12 cellular contexts compared by ENCODE assay signal in the genomic region with DNA sequence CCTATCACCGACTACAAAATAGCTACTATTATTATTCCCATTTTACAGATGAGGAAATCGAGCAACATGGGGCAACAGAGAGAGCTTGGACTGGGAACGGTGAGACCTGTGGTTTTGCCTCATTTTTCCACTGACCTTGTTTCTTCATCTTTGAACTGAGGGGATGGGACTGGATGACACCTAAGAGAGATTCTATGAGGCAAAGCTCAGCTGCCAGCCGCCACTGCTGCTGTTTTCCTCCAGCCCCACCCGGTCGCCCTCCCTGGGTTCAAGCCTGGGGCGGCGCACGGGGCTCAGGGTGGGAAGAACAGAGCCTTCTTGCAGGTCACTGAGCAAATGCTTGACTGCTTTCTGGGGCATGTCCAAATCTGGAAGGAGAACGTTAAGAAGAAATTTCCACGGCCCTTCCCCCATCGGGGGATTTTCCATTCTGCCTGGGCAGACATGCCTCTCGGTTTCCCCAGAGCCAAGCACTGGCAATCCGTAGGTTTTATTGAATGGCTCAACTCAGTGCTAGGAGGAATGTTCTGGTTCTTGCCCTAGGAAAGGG. TPM values are rescaled to one million over a fixed set of nuclear protein-coding genes. Genes with fewer than 3 reads are reported as not detected.
A peak's percentile ranks its signal among the peaks of the same experiment; 100 is the strongest.
DNase-seq lines count a peak whose midpoint lies in the region; ATAC-seq and TF ChIP-seq lines count a peak whose summit lies in the region.
"Had no signal": no experiment of that assay in that cellular context is flagged by ENCODE, and none has a peak within 500 bp of the region (broad histone marks: within the 10 kb centered on the region; RNA-seq: fewer than 3 reads in every experiment).

No MANE protein-coding gene starts in this region.

- H3K27ac Mint-ChIP-seq in activated naive CD8-positive, alpha-beta T cell treated with anti-CD3 and anti-CD28 coated beads, Interleukin-2, amount 10 ng/mL, durations not matched to agents 7 days and 5 days: peak overlapping the region; percentile 67
- H3K27ac Mint-ChIP-seq in activated naive CD8-positive, alpha-beta T cell treated with anti-CD3 and anti-CD28 coated beads for 36 hours: no peak overlapping the region
- peak overlapping the region; percentile 85; the same call in 1 of the 2 replicates for H3K27ac Mint-ChIP-seq in WTC11
- peak overlapping the region in 1 of 2 donors; percentile 37 for H3K27ac Mint-ChIP-seq in natural killer cell treated with Interleukin-12 subunit alpha and Interleukin-12 subunit beta and Interleukin-15 and Interleukin-18, amount 100 ng/mL, for 72 hours

- no peak overlapping the region for H3K4me3 Mint-ChIP-seq in activated naive CD8-positive, alpha-beta T cell treated with anti-CD3 and anti-CD28 coated beads, Interleukin-2, amount 10 ng/mL, durations not matched to agents 7 days and 5 days
- H3K4me3 Mint-ChIP-seq in activated naive CD8-positive, alpha-beta T cell treated with anti-CD3 and anti-CD28 coated beads for 36 hours: no peak overlapping the region
- H3K4me3 Mint-ChIP-seq in WTC11: no peak overlapping the region
- H3K4me3 Mint-ChIP-seq in natural killer cell treated with Interleukin-12 subunit alpha and Interleukin-12 subunit beta and Interleukin-15 and Interleukin-18, amount 100 ng/mL, for 72 hours: no peak overlapping the region
- H3K4me3 Mint-ChIP-seq: neural crest cell had no signal

- POLR2A ChIA-PET in activated naive CD8-positive, alpha-beta T cell treated with anti-CD3 and anti-CD28 coated beads, Interleukin-2, amount 10 ng/mL, durations not matched to agents 7 days and 5 days (lab: Charles Lee): interaction anchor here (0.6 to 53.3 kb wide), 5 partner anchors 11 to 37 kb away, joined by 4 to 1812 read pairs (median 11); partner anchors contain the start of gene DDIT4
- POLR2A ChIA-PET in WTC11 (lab: Charles Lee): interaction anchor here (0.6 to 2.5 kb wide), 3 partner anchors 9 to 19 kb away, joined by 3 to 13 read pairs (median 3); partner anchors contain the start of gene DDIT4

- H3K27me3 Mint-ChIP-seq in activated naive CD8-positive, alpha-beta T cell treated with anti-CD3 and anti-CD28 coated beads, Interleukin-2, amount 10 ng/mL, durations not matched to agents 7 days and 5 days: no peaks in the 10 kb centered on the region
- no peaks in the 10 kb centered on the region for H3K27me3 Mint-ChIP-seq in activated naive CD8-positive, alpha-beta T cell treated with anti-CD3 and anti-CD28 coated beads for 36 hours
- H3K27me3 Mint-ChIP-seq in WTC11 (ENCODE audit: low read depth): peaks cover 3% of the 10 kb centered on the region; the same call in 1 of the 2 replicates
- no peaks in the 10 kb centered on the region for H3K27me3 Mint-ChIP-seq in natural killer cell treated with Interleukin-12 subunit alpha and Interleukin-12 subunit beta and Interleukin-15 and Interleukin-18, amount 100 ng/mL, for 72 hours

- in situ Hi-C loops in transverse colon (cut with MboI; ENCODE audit: low pct_ligation_motif_present in 1 of 4, low pct_unique_long_range_greater_than_20kb in 1 of 4, low sequenced_read_pairs in 3 of 4): no loop called here

- H3K4me1 ChIP-seq in thoracic aorta (ENCODE audit: control insufficient read depth in 1 of 2, low read depth in 2 of 2): peaks cover 4 to 8% of the 10 kb centered on the region in 2 donors
- peaks cover 0 to 6% (median 2%) of the 10 kb centered on the region in 4 donors for H3K4me1 ChIP-seq in transverse colon

- H3K27ac ChIP-seq in thoracic aorta (no peak overlapping the region), transverse colon (no peak overlapping the region)
- H3K27ac ChIP-seq: KMS-11, PC-9 had no signal

- no peak for TF ChIP-seq EP300 in transverse colon (IDR thresholded peaks at IDR 0.05; ENCODE audit: low read depth)

- H3K36me3 Mint-ChIP-seq in activated naive CD8-positive, alpha-beta T cell treated with anti-CD3 and anti-CD28 coated beads, Interleukin-2, amount 10 ng/mL, durations not matched to agents 7 days and 5 days: no peaks in the 10 kb centered on the region
- H3K36me3 Mint-ChIP-seq in activated naive CD8-positive, alpha-beta T cell treated with anti-CD3 and anti-CD28 coated beads for 36 hours: no peaks in the 10 kb centered on the region
- H3K36me3 Mint-ChIP-seq in WTC11: no peaks in the 10 kb centered on the region
- H3K36me3 Mint-ChIP-seq in natural killer cell treated with Interleukin-12 subunit alpha and Interleukin-12 subunit beta and Interleukin-15 and Interleukin-18, amount 100 ng/mL, for 72 hours: no peaks in the 10 kb centered on the region

- DNase-seq in activated naive CD8-positive, alpha-beta T cell treated with anti-CD3 and anti-CD28 coated beads, Interleukin-2, amount 10 ng/mL, durations not matched to agents 7 days and 5 days: no peak
- DNase-seq in activated naive CD8-positive, alpha-beta T cell treated with anti-CD3 and anti-CD28 coated beads for 36 hours: no peak
- DNase-seq in WTC11 (ENCODE audit: low spot score): no peak
- DNase-seq in iris pigment epithelial cell (ENCODE audit: low read depth): peak; percentile 57
- no peak for DNase-seq in thoracic aorta (ENCODE audit: low spot score)
- DNase-seq in natural killer cell treated with Interleukin-12 subunit alpha and Interleukin-12 subunit beta and Interleukin-15 and Interleukin-18, amount 100 ng/mL, for 72 hours (ENCODE audit: low spot score): no peak
- DNase-seq in transverse colon: no peak
- DNase-seq: NCI-H2107, PC-9 had no signal

- no peak for TF ChIP-seq CTCF in WTC11 (IDR thresholded peaks at IDR 0.05)
- no peak for TF ChIP-seq CTCF in thoracic aorta (IDR thresholded peaks at IDR 0.05)
- no peak for TF ChIP-seq CTCF in transverse colon (IDR thresholded peaks at IDR 0.05)

- H3K27me3 ChIP-seq in thoracic aorta (replicated peaks; ENCODE audit: insufficient read depth) (no peaks in the 10 kb centered on the region), transverse colon (no peaks in the 10 kb centered on the region)

- H3K36me3 ChIP-seq in thoracic aorta (no peaks in the 10 kb centered on the region), transverse colon (no peaks in the 10 kb centered on the region)

- H3K9me3 ChIP-seq in thoracic aorta: no peaks in the 10 kb centered on the region
- no peaks in the 10 kb centered on the region for H3K9me3 ChIP-seq in transverse colon

- no peak for ATAC-seq in activated naive CD8-positive, alpha-beta T cell treated with anti-CD3 and anti-CD28 coated beads, Interleukin-2, amount 10 ng/mL, durations not matched to agents 7 days and 5 days (ENCODE audit: low read depth)
- ATAC-seq in WTC11 (no peak), thoracic aorta (ENCODE audit: insufficient number of reproducible peaks, low FRiP score, low read depth) (peak; percentile 57), GM19023 (IDR thresholded peaks at IDR 0.05; ENCODE audit: unreplicated experiment) (no peak)
- no peak for ATAC-seq in natural killer cell treated with Interleukin-12 subunit alpha and Interleukin-12 subunit beta and Interleukin-15 and Interleukin-18, amount 100 ng/mL, for 72 hours

- H3K9me3 Mint-ChIP-seq in activated naive CD8-positive, alpha-beta T cell treated with anti-CD3 and anti-CD28 coated beads, Interleukin-2, amount 10 ng/mL, durations not matched to agents 7 days and 5 days: no peaks in the 10 kb centered on the region
- H3K9me3 Mint-ChIP-seq in activated naive CD8-positive, alpha-beta T cell treated with anti-CD3 and anti-CD28 coated beads for 36 hours: peaks cover 2% of the 10 kb centered on the region
- no peaks in the 10 kb centered on the region for H3K9me3 Mint-ChIP-seq in WTC11
- no peaks in the 10 kb centered on the region for H3K9me3 Mint-ChIP-seq in natural killer cell treated with Interleukin-12 subunit alpha and Interleukin-12 subunit beta and Interleukin-15 and Interleukin-18, amount 100 ng/mL, for 72 hours
- H3K9me3 Mint-ChIP-seq: neural crest cell had no signal

- intact Hi-C loops in transverse colon (cut with DNase I; ENCODE audit: low total_unique reads): loop anchor here (2.0 kb wide), 1 partner anchor 69 kb away; the partner anchor contains the start of gene DNAJB12

- CTCF ChIA-PET in WTC11 (lab: Charles Lee): interaction anchor here (1.2 kb wide), 1 partner anchor 11 kb away, joined by 5 read pairs; no protein-coding TSS in a partner anchor

- peaks cover 29% of the 10 kb centered on the region for H3K4me1 Mint-ChIP-seq in activated naive CD8-positive, alpha-beta T cell treated with anti-CD3 and anti-CD28 coated beads, Interleukin-2, amount 10 ng/mL, durations not matched to agents 7 days and 5 days
- H3K4me1 Mint-ChIP-seq in activated naive CD8-positive, alpha-beta T cell treated with anti-CD3 and anti-CD28 coated beads for 36 hours: peaks cover 27% of the 10 kb centered on the region
- H3K4me1 Mint-ChIP-seq in WTC11: peaks cover 14% of the 10 kb centered on the region
- H3K4me1 Mint-ChIP-seq in natural killer cell treated with Interleukin-12 subunit alpha and Interleukin-12 subunit beta and Interleukin-15 and Interleukin-18, amount 100 ng/mL, for 72 hours (ENCODE audit: low read depth in 2 of 2): peaks cover 16 to 19% of the 10 kb centered on the region in 2 donors

- WGBS in transverse colon (ENCODE audit: low coverage in 1 of 2), 2 donors: 61 to 81% methylated on average over 3 to 14 of the region's 14 CpGs

- no peak overlapping the region for H3K4me3 ChIP-seq in thoracic aorta
- no peak overlapping the region for H3K4me3 ChIP-seq in transverse colon
- H3K4me3 ChIP-seq: PC-9 had no signal

- TF ChIP-seq POLR2A in transverse colon (IDR thresholded peaks at IDR 0.05): no peak

TF ChIP-seq in WTC11, 78 proteins besides CTCF, POLR2A, EP300 and RAD21 (continues in another document):
- TF ChIP-seq MYBL2 (CRISPR knock-in tag; IDR thresholded peaks at IDR 0.05) (no peak), ZNF416 (CRISPR knock-in tag; IDR thresholded peaks at IDR 0.05) (no peak)

RNA-seq across cellular contexts. Expression of gene DDIT4, which starts 12.3 kb away (rescaled TPM):
- total RNA-seq in activated naive CD8-positive, alpha-beta T cell treated with anti-CD3 and anti-CD28 coated beads, Interleukin-2, amount 10 ng/mL, durations not matched to agents 7 days and 5 days: 100 to 1,000 TPM; 150 to 159 TPM
- total RNA-seq in activated naive CD8-positive, alpha-beta T cell treated with anti-CD3 and anti-CD28 coated beads for 36 hours: 100 to 1,000 TPM; 422 to 424 TPM
- total RNA-seq in WTC11 (2021) (118 to 158 TPM (median 153 TPM) in 3 replicates), thoracic aorta (100 to 1,000 TPM; 163 to 374 TPM), transverse colon (100 to 1,000 TPM in 3 of 4 donors, 10 to 100 TPM in 1; 64.5 to 356 (median 150) TPM)
- 100 to 1,000 TPM; 189 to 207 TPM for total RNA-seq in natural killer cell treated with Interleukin-12 subunit alpha and Interleukin-12 subunit beta and Interleukin-15 and Interleukin-18, amount 100 ng/mL, for 72 hours
